Comparison of ENCODE assay signal across 18 cellular contexts in genomic region chr1:191929383-191929782, GRCh38.
"Had no signal": no experiment of that assay in that cellular context is flagged by ENCODE, and none has a peak within 500 bp of the region (broad histone marks: within the 10 kb centered on the region; RNA-seq: fewer than 3 reads in every experiment).

No MANE protein-coding gene starts in this region.

- H3K4me2 ChIP-seq: SK-N-SH had no signal

- H3K9ac ChIP-seq: SK-N-SH had no signal

- ATAC-seq: HepG2 had no signal

- H3K27ac ChIP-seq: RWPE1 had no signal

- H3K9me3 ChIP-seq: SK-N-SH had no signal

- DNase-seq: IMR-90, Karpas-422, KG1, MM.1S, NCI-H1092 treated with DMSO at 0.1 percent for 48 hours, NCI-H1436 treated with DMSO at 0.1 percent for 48 hours, NCI-H1694, NCI-H187 treated with DMSO at 0.1 percent for 48 hours, NCI-H2029 treated with DMSO at 0.1 percent for 48 hours, NCI-H2171 treated with DMSO at 0.1 percent for 48 hours, NCI-H524, NCI-H69, NCI-H774, SHP77, SK-N-SH, T-helper 1 cell had no signal
